23 cellular contexts compared by ENCODE assay signal in the genomic region with DNA sequence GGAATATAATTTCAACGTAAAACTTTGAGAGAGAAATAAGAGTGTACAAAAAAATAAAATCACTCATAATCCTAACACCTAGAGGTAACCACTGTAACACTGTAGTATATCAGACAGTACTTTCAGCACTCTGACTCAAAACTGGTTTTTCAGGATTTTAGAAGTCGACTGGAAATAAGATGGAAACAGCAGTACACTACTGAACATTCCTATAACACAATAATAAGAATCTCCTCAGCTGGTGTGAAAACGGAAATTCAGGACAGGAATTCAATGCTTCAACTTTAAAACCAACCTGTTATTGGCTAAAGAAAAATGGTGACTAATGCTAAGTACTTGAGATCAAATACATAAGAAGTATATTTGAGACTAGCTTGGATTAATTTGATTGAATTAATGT. TPM values are rescaled to one million over a fixed set of nuclear protein-coding genes. Genes with fewer than 3 reads are reported as not detected.
DNase-seq lines count a peak whose midpoint lies in the region; ATAC-seq, FAIRE-seq and TF ChIP-seq lines count a peak whose summit lies in the region.
"Had no signal": no experiment of that assay in that cellular context is flagged by ENCODE, and none has a peak within 500 bp of the region (broad histone marks: within the 10 kb centered on the region; RNA-seq: fewer than 3 reads in every experiment).

No MANE protein-coding gene starts in this region.

- intact Hi-C loops in thyroid gland (cut with DNase I) = no loop called here

- 22 to 48% methylated on average over 3 of the region's 3 CpGs for WGBS in thyroid gland, 2 donors

- H3K9me3 ChIP-seq in keratinocyte (ENCODE audit: control insufficient read depth, low read depth, low read length) (no peaks in the 10 kb centered on the region), thyroid gland (no peaks in the 10 kb centered on the region)
- H3K9me3 ChIP-seq: adrenal gland had no signal

- H3K4me1 ChIP-seq in keratinocyte (ENCODE audit: control insufficient read depth, extremely low read depth, insufficient read depth, low read length) = peaks cover 10% of the 10 kb centered on the region
- H3K4me1 ChIP-seq in thyroid gland = peaks cover 11 to 13% of the 10 kb centered on the region in 2 donors
- H3K4me1 ChIP-seq: adrenal gland had no signal

- CTCF ChIA-PET in RWPE1 (lab: Yijun Ruan, JAX) = interaction anchor here (0.6 to 1.3 kb wide), 2 partner anchors 120 to 138 kb away, joined by 4 to 5 read pairs; no protein-coding TSS in a partner anchor

- peak; percentile 76 for DNase-seq in NCI-H510A treated with DMSO at 0.1 percent for 48 hours (lab: John Stamatoyannopoulos, UW)
- DNase-seq in NCI-H510A (lab: John Stamatoyannopoulos, UW) = no peak
- DNase-seq in RWPE1 (ENCODE audit: low spot score) = peak; percentile 66
- DNase-seq in keratinocyte (ENCODE audit: low read depth, low spot score) = no peak
- DNase-seq in thyroid gland = no peak
- DNase-seq: 8988T; activated CD4-positive, alpha-beta T cell treated with anti-CD3 and anti-CD28 coated beads, Interleukin-2, amount 50 U/mL, for 4 hours; adrenal gland; AML-193; CD8-positive, alpha-beta T cell; head of caudate nucleus; Kasumi-1; NCI-H1092; NCI-H1930 had no signal

- H2AFZ ChIP-seq in keratinocyte (ENCODE audit: control insufficient read depth, low read length) = no peak overlapping the region

- TF ChIP-seq CTCF in RWPE1 (conservative IDR thresholded peaks at IDR 0.05; ENCODE audit: low read depth) (no peak), keratinocyte (optimal IDR thresholded peaks at IDR 0.05 in 1 of 3, IDR thresholded peaks at IDR 0.05 in 1 of 3, conservative IDR thresholded peaks at IDR 0.05 in 1 of 3; ENCODE audit: extremely low read depth in 1 of 3, insufficient read depth in 2 of 3, low read length in 3 of 3) (no peak), thyroid gland (IDR thresholded peaks at IDR 0.05) (no peak)

- no peak for FAIRE-seq in keratinocyte (lab: Jason Lieb, UNC)
- FAIRE-seq: endometrium, GM12891 had no signal

- H3K36me3 ChIP-seq in keratinocyte (ENCODE audit: control insufficient read depth in 2 of 2, extremely low read depth in 1 of 2, insufficient read depth in 2 of 2, low read length in 2 of 2) (peaks cover 3 to 9% of the 10 kb centered on the region in 2 experiments), thyroid gland (no peaks in the 10 kb centered on the region)

- H3K27ac ChIP-seq in RWPE1 (no peak overlapping the region), keratinocyte (ENCODE audit: control insufficient read depth, insufficient read depth, low read length) (no peak overlapping the region), thyroid gland (peak overlapping the region; percentile 55 to 61 (median 56))
- H3K27ac ChIP-seq: adrenal gland, coronary artery, skin epidermis had no signal

- H3K4me2 ChIP-seq in keratinocyte (ENCODE audit: control insufficient read depth, extremely low read depth, insufficient read depth, low read depth, low read length) = peak overlapping the region; percentile 11

- POLR2A ChIA-PET in RWPE1 (lab: Yijun Ruan, JAX; ENCODE audit: low non-redundant PET) = no interaction called here

- ATAC-seq in GM21423 (IDR thresholded peaks at IDR 0.05; ENCODE audit: unreplicated experiment) (no peak), HG03520 (IDR thresholded peaks at IDR 0.05; ENCODE audit: unreplicated experiment) (no peak), HG02642 (IDR thresholded peaks at IDR 0.05; ENCODE audit: poor library complexity, unreplicated experiment) (no peak)
- ATAC-seq: CD8-positive, alpha-beta T cell; stimulated activated memory B cell treated with anti-CD40 and anti-IgM and Interleukin-4, amounts not matched to agents 10 μg/mL and 1 μg/mL and 100 μg/mL, for 72 hours; WTC11 had no signal

- dilution Hi-C loops in keratinocyte (cut with MboI; ENCODE audit: extremely low pct_ligation_motif_present, low sequenced_read_pairs) = no loop called here

- H3K4me3 ChIP-seq in keratinocyte (ENCODE audit: control insufficient read depth in 2 of 3, extremely low read depth in 1 of 3, insufficient read depth in 2 of 3, low read depth in 1 of 3, low read length in 3 of 3) (no peak overlapping the region), thyroid gland (replicated peaks in 1 of 3) (no peak overlapping the region)
- H3K4me3 ChIP-seq: adrenal gland, coronary artery, skin epidermis had no signal

- H3K9me1 ChIP-seq in keratinocyte (ENCODE audit: control insufficient read depth, extremely low read depth, insufficient read depth, low read length) = no peaks in the 10 kb centered on the region

- no peaks in the 10 kb centered on the region for H3K79me2 ChIP-seq in keratinocyte (ENCODE audit: control insufficient read depth, insufficient read depth, low read length)

- TF ChIP-seq POLR2A in thyroid gland (IDR thresholded peaks at IDR 0.05) = no peak

- H4K20me1 ChIP-seq in keratinocyte (ENCODE audit: control insufficient read depth, extremely low read depth, insufficient read depth, low read length) = no peaks in the 10 kb centered on the region

- no peak overlapping the region for H3K9ac ChIP-seq in keratinocyte (ENCODE audit: control insufficient read depth, extremely low read depth, insufficient read depth, low read length)

- H3K27me3 ChIP-seq in keratinocyte (ENCODE audit: control insufficient read depth, extremely low read depth, insufficient read depth, low read length) (no peaks in the 10 kb centered on the region), thyroid gland (no peaks in the 10 kb centered on the region)
- H3K27me3 ChIP-seq: adrenal gland had no signal

RNA-seq across cellular contexts. Expression of a gene that starts 12.3 kb away (rescaled TPM):
- polyA plus RNA-seq in keratinocyte = 0.97 to 2.1 TPM (median 1.4 TPM) in 3 replicates
- 1.7 TPM for polyA plus RNA-seq in keratinocyte (2011; ENCODE audit: low read depth)
- 1.1 and 1.5 TPM in 2 replicates for polyA plus RNA-seq in keratinocyte (2011; cell fraction: cytosol; rRNA removed)
- polyA plus RNA-seq in keratinocyte (2011; cell fraction: nucleus; rRNA removed) = 5.8 and 7.1 TPM in 2 replicates
- polyA plus RNA-seq in keratinocyte (2012; ENCODE audit: low replicate concordance) = 1.6 and 4.0 TPM in 2 replicates
- polyA minus RNA-seq in keratinocyte = 2.9 to 13.2 TPM (median 4.7 TPM) in 3 replicates
- 2.5 TPM for polyA minus RNA-seq in keratinocyte (2011; cell fraction: cytosol; rRNA and poly(A)+ RNA removed)
- 5.3 and 7.1 TPM in 2 replicates for polyA minus RNA-seq in keratinocyte (2011; cell fraction: nucleus; rRNA and poly(A)+ RNA removed)
- total RNA-seq in thyroid gland = 10 to 100 TPM in 2 of 4 donors, 1 to 10 TPM in 2; 4.1 to 22.4 (median 9.3) TPM

Comparison
In these comparisons a context has a peak if more than half of its experiments do, and no peak if none do; other contexts are left out.
1. DNase-seq: peak in NCI-H510A treated with DMSO at 0.1 percent for 48 hours (single experiment) and RWPE1 (single experiment); none in NCI-H510A (single experiment), keratinocyte (single experiment) and thyroid gland (0 of 2).
2. H3K27ac ChIP-seq: peak in thyroid gland (3 of 3); none in RWPE1 (single experiment) and keratinocyte (single experiment).